ENCODE assay signal across 11 cellular contexts in the genomic region with DNA sequence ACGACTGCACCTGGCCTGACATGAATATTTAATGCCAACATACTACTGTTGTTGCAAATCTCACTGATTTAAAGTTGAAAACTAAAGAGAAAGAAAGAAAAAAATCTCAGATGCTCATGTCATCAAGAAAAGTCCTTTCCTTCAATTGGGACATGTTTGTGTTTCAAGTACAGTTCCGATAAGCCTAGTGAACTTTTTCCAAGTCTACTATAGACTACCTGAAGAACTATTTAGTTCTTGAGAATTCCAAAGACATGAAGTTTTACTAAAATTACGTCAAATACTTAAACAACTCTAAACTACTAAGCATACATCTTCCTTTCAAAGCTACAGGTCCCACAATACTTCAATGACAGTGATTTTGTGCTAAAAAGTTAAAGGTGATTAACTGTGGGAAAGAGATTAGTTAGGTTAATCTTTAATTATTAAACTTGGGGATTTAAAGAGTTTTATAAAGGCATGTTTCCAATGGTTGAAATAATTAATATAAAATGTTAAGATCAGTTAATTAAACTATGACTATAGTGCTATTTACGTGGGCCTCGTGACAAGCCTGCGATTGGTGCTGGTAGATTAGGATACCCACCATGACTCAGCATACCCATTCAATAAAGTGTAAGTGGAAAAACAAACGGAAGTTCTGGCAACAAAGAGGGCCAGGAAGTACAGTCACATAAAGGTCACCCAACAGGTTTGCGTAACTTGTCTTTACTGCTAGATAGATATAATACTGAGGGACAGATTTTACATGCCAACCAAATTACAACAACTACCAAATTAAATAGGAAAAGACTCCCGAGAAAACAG. TPM values are rescaled to one million over a fixed set of nuclear protein-coding genes. Genes with fewer than 3 reads are reported as not detected.
DNase-seq lines count a peak whose midpoint lies in the region; ATAC-seq lines count a peak whose summit lies in the region.
"Had no signal": no experiment of that assay in that cellular context is flagged by ENCODE, and none has a peak within 500 bp of the region (broad histone marks: within the 10 kb centered on the region; RNA-seq: fewer than 3 reads in every experiment).

No MANE protein-coding gene starts in this region.

- H3K4me1 ChIP-seq in right cardiac atrium (ENCODE audit: control insufficient read depth, insufficient read depth, low read length), result no peaks in the 10 kb centered on the region
- H3K4me1 ChIP-seq: HAP-1 had no signal

- H3K36me3 ChIP-seq in H7 (replicated peaks; ENCODE audit: control insufficient read depth, insufficient read depth, low read length), result no peaks in the 10 kb centered on the region

- no peaks in the 10 kb centered on the region for H3K36me3 Mint-ChIP-seq in T-helper 2 cell treated with Interferon-gamma antibody and Interleukin-4, amounts not matched to agents 5 μg/mL and 100 μg/mL, for 36 hours (ENCODE audit: low read depth)

- H3K4me3 ChIP-seq in right cardiac atrium (ENCODE audit: low read length) (no peak overlapping the region), H7 (ENCODE audit: insufficient read depth, low read depth, low read length) (no peak overlapping the region)
- H3K4me3 ChIP-seq: HAP-1 had no signal

- no peaks in the 10 kb centered on the region for H3K9me3 Mint-ChIP-seq in stimulated activated naive CD8-positive, alpha-beta T cell treated with anti-CD3 and anti-CD28 coated beads, Interleukin-15, amount 100 ng/mL, for 72 hours
- no peaks in the 10 kb centered on the region for H3K9me3 Mint-ChIP-seq in T-helper 2 cell treated with Interferon-gamma antibody and Interleukin-4, amounts not matched to agents 5 μg/mL and 100 μg/mL, for 36 hours
- H3K9me3 Mint-ChIP-seq: neural crest cell had no signal

- H3K27me3 Mint-ChIP-seq in stimulated activated naive CD8-positive, alpha-beta T cell treated with anti-CD3 and anti-CD28 coated beads, Interleukin-15, amount 100 ng/mL, for 72 hours, result peaks cover 6% of the 10 kb centered on the region
- H3K27me3 Mint-ChIP-seq in T-helper 2 cell treated with Interferon-gamma antibody and Interleukin-4, amounts not matched to agents 5 μg/mL and 100 μg/mL, for 36 hours (ENCODE audit: low read depth), result peaks cover 5% of the 10 kb centered on the region

- no peak for DNase-seq in stimulated activated naive CD8-positive, alpha-beta T cell treated with anti-CD3 and anti-CD28 coated beads, Interleukin-15, Interleukin-2, amounts not matched to agents 100 U/mL and 50 U/mL, for 24 hours
- no peak for DNase-seq in stimulated activated naive CD8-positive, alpha-beta T cell treated with anti-CD3 and anti-CD28 coated beads, Interleukin-15, amount 100 ng/mL, for 72 hours
- DNase-seq in SW 1271 (lab: John Stamatoyannopoulos, UW), result peak; percentile 81 to 92
- no peak for DNase-seq in right cardiac atrium
- no peak for DNase-seq in caudate nucleus (lab: John Stamatoyannopoulos, UW)
- DNase-seq in T-helper 2 cell treated with Interferon-gamma antibody and Interleukin-4, amounts not matched to agents 5 μg/mL and 100 μg/mL, for 36 hours (ENCODE audit: low spot score), result no peak
- no peak for DNase-seq in H7
- DNase-seq: anterior cingulate cortex had no signal

- intact Hi-C loops in right cardiac atrium (cut with DNase I), result no loop called here

- no peaks in the 10 kb centered on the region for H3K27me3 ChIP-seq in right cardiac atrium (ENCODE audit: control insufficient read depth, insufficient read depth)
- H3K27me3 ChIP-seq in H7 (ENCODE audit: control insufficient read depth, insufficient read depth, low read length), result no peaks in the 10 kb centered on the region

- H3K27ac Mint-ChIP-seq in stimulated activated naive CD8-positive, alpha-beta T cell treated with anti-CD3 and anti-CD28 coated beads, Interleukin-15, amount 100 ng/mL, for 72 hours, result no peak overlapping the region
- no peak overlapping the region for H3K27ac Mint-ChIP-seq in T-helper 2 cell treated with Interferon-gamma antibody and Interleukin-4, amounts not matched to agents 5 μg/mL and 100 μg/mL, for 36 hours

- H3K9me3 ChIP-seq in right cardiac atrium (ENCODE audit: control insufficient read depth, low read length), result no peaks in the 10 kb centered on the region
- H3K9me3 ChIP-seq: HAP-1 had no signal

- H3K27ac ChIP-seq in right cardiac atrium (ENCODE audit: low read length) (no peak overlapping the region), caudate nucleus (ENCODE audit: low read depth, low read length) (no peak overlapping the region)

- H3K4me3 Mint-ChIP-seq in stimulated activated naive CD8-positive, alpha-beta T cell treated with anti-CD3 and anti-CD28 coated beads, Interleukin-15, amount 100 ng/mL, for 72 hours, result no peak overlapping the region
- H3K4me3 Mint-ChIP-seq in T-helper 2 cell treated with Interferon-gamma antibody and Interleukin-4, amounts not matched to agents 5 μg/mL and 100 μg/mL, for 36 hours, result no peak overlapping the region
- H3K4me3 Mint-ChIP-seq: neural crest cell had no signal

- peaks cover 7% of the 10 kb centered on the region for H3K4me1 Mint-ChIP-seq in stimulated activated naive CD8-positive, alpha-beta T cell treated with anti-CD3 and anti-CD28 coated beads, Interleukin-15, amount 100 ng/mL, for 72 hours
- peaks cover 4% of the 10 kb centered on the region for H3K4me1 Mint-ChIP-seq in T-helper 2 cell treated with Interferon-gamma antibody and Interleukin-4, amounts not matched to agents 5 μg/mL and 100 μg/mL, for 36 hours (ENCODE audit: low read depth)
- H3K4me1 Mint-ChIP-seq: neural crest cell had no signal

- ATAC-seq in stimulated activated naive CD8-positive, alpha-beta T cell treated with anti-CD3 and anti-CD28 coated beads, Interleukin-15, Interleukin-2, amounts not matched to agents 100 U/mL and 50 U/mL, for 24 hours, result peak; percentile 48
- ATAC-seq in stimulated activated naive CD8-positive, alpha-beta T cell treated with anti-CD3 and anti-CD28 coated beads, Interleukin-15, amount 100 ng/mL, for 72 hours, result no peak
- peak; percentile 75 to 94 for ATAC-seq in right cardiac atrium
- ATAC-seq in GM18907 (IDR thresholded peaks at IDR 0.05; ENCODE audit: unreplicated experiment), result no peak

- 70% methylated on average over 9 of the region's 9 CpGs for WGBS in right cardiac atrium

RNA-seq across cellular contexts. Expression of a gene that starts 55.5 kb away (rescaled TPM):
- total RNA-seq in right cardiac atrium, result 10 to 100 TPM; 58.8 to 63.0 (median 62.0) TPM
- polyA plus RNA-seq in right cardiac atrium, result 27.9 TPM
- total RNA-seq in H7 (2014; rRNA removed; shearing (Covaris generic)), result 57.5 and 65.4 TPM in 2 replicates

RNA-seq across cellular contexts. Expression of a gene that starts 55.9 kb away (rescaled TPM):
- 1 to 10 TPM; 2.1 to 3.5 (median 3.0) TPM for total RNA-seq in right cardiac atrium
- polyA plus RNA-seq in right cardiac atrium, result 1.5 TPM
- total RNA-seq in H7 (2014; rRNA removed; shearing (Covaris generic)), result 20.1 and 27.1 TPM in 2 replicates

Comparison
In these comparisons a context has a peak if more than half of its experiments do, and no peak if none do; other contexts are left out.
1. ATAC-seq: peak in stimulated activated naive CD8-positive, alpha-beta T cell treated with anti-CD3 and anti-CD28 coated beads, Interleukin-15, Interleukin-2, amounts not matched to agents 100 U/mL and 50 U/mL, for 24 hours (single experiment) and right cardiac atrium (2 of 2); none in stimulated activated naive CD8-positive, alpha-beta T cell treated with anti-CD3 and anti-CD28 coated beads, Interleukin-15, amount 100 ng/mL, for 72 hours (single experiment) and GM18907 (single experiment).
2. DNase-seq: peak in SW 1271 (2 of 2); none in stimulated activated naive CD8-positive, alpha-beta T cell treated with anti-CD3 and anti-CD28 coated beads, Interleukin-15, Interleukin-2, amounts not matched to agents 100 U/mL and 50 U/mL, for 24 hours (single experiment), stimulated activated naive CD8-positive, alpha-beta T cell treated with anti-CD3 and anti-CD28 coated beads, Interleukin-15, amount 100 ng/mL, for 72 hours (0 of 2), right cardiac atrium (0 of 3), caudate nucleus (0 of 61), T-helper 2 cell treated with Interferon-gamma antibody and Interleukin-4, amounts not matched to agents 5 μg/mL and 100 μg/mL, for 36 hours (single experiment) and H7 (single experiment).